Comparison of ENCODE assay signal across 29 cellular contexts in the genomic region with DNA sequence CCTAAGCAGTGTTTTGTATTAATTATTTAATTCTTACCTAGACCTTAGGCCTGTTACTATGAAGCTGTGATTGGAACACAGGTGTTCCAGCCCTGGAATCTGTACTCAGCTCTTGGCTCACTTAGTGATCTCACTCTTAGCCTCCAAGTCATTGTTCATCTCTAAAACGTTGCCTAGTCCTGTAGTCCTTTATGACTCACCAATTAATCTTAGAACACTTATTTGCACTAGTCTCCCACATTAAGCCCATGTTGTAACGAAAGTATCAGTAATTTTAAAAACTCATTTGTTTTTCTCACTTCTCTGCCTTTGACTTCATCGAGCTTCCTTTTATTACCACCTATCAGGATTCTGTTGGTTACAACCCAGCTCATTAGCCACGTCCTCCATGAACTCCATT.
"Had no signal": no experiment of that assay in that cellular context is flagged by ENCODE, and none has a peak within 500 bp of the region (broad histone marks: within the 10 kb centered on the region; RNA-seq: fewer than 3 reads in every experiment).

No MANE protein-coding gene starts in this region.

- FAIRE-seq: urothelium cell line had no signal

- H3K4me3 ChIP-seq: left ventricle myocardium inferior, lung, neural progenitor cell, psoas muscle, right atrium auricular region, right lobe of liver, smooth muscle cell, stomach, testis, thyroid gland, upper lobe of right lung had no signal

- H3K4me1 Mint-ChIP-seq: naive B cell; natural killer cell; nephron progenitor cell; neural progenitor cell; stimulated activated memory B cell treated with anti-CD40 and anti-IgM and Interleukin-4, amounts not matched to agents 10 μg/mL and 1 μg/mL and 100 μg/mL, for 72 hours had no signal

- H3K27ac ChIP-seq: left ventricle myocardium inferior, neural progenitor cell, neutrophil, parathyroid adenoma, psoas muscle, right atrium auricular region, right lobe of liver, stomach, testis, thyroid gland, upper lobe of right lung had no signal

- H3K9me3 ChIP-seq: neutrophil, right lobe of liver, testis, thyroid gland, upper lobe of right lung had no signal

- H3K4me2 ChIP-seq: neural progenitor cell, smooth muscle cell had no signal

- H3K4me3 Mint-ChIP-seq: mesothelial cell of epicardium; naive B cell; natural killer cell; nephron progenitor cell; neural progenitor cell; stimulated activated memory B cell treated with anti-CD40 and anti-IgM and Interleukin-4, amounts not matched to agents 10 μg/mL and 1 μg/mL and 100 μg/mL, for 72 hours had no signal

- H3K27me3 ChIP-seq: neural progenitor cell, neutrophil, right atrium auricular region, right lobe of liver, stomach, testis, thyroid gland, upper lobe of right lung had no signal

- H3K36me3 Mint-ChIP-seq: neural progenitor cell; stimulated activated memory B cell treated with anti-CD40 and anti-IgM and Interleukin-4, amounts not matched to agents 10 μg/mL and 1 μg/mL and 100 μg/mL, for 72 hours had no signal

- H3K27me3 Mint-ChIP-seq: naive B cell; stimulated activated memory B cell treated with anti-CD40 and anti-IgM and Interleukin-4, amounts not matched to agents 10 μg/mL and 1 μg/mL and 100 μg/mL, for 72 hours had no signal

- ATAC-seq: natural killer cell; psoas muscle; right lobe of liver; stimulated activated memory B cell treated with anti-CD40 and anti-IgM and Interleukin-4, amounts not matched to agents 10 μg/mL and 1 μg/mL and 100 μg/mL, for 72 hours; stimulated activated naive CD8-positive, alpha-beta T cell treated with anti-CD3 and anti-CD28 coated beads, Interleukin-15, Interleukin-2, amounts not matched to agents 100 U/mL and 50 U/mL, for 24 hours had no signal

- H3K9ac ChIP-seq: neural progenitor cell, parathyroid adenoma had no signal

- H3K36me3 ChIP-seq: left ventricle myocardium inferior, neural progenitor cell, neutrophil, right atrium auricular region, right lobe of liver, stomach, thyroid gland, upper lobe of right lung had no signal

- H2AFZ ChIP-seq: neural progenitor cell, parathyroid adenoma had no signal

- H3K27ac Mint-ChIP-seq: mesothelial cell of epicardium; natural killer cell; nephron progenitor cell; neural progenitor cell; stimulated activated memory B cell treated with anti-CD40 and anti-IgM and Interleukin-4, amounts not matched to agents 10 μg/mL and 1 μg/mL and 100 μg/mL, for 72 hours had no signal

- H3K79me2 ChIP-seq: parathyroid adenoma had no signal

- H3K4me1 ChIP-seq: left ventricle myocardium inferior, neural progenitor cell, parathyroid adenoma, psoas muscle, right atrium auricular region, right lobe of liver, stomach, testis, thyroid gland, upper lobe of right lung had no signal

- DNase-seq: hypothalamus; islet precursor cell; left ventricle myocardium inferior; mesendoderm; naive B cell; natural killer cell; nephron progenitor cell; occipital lobe; psoas muscle; right lobe of liver; stimulated activated CD4-positive, alpha-beta T cell treated with anti-CD3 and anti-CD28 coated beads, Interleukin-1b, Interleukin-23, amount 100 ng/mL, for 48 hours; stimulated activated CD4-positive, alpha-beta T cell treated with anti-CD3 and anti-CD28 coated beads, Interleukin-2, amount 100 ng/mL, for 48 hours; stimulated activated CD4-positive, alpha-beta T cell treated with anti-CD3 and anti-CD28 coated beads, Interleukin-4, amount 100 ng/mL, for 4 hours; stimulated activated CD8-positive, alpha-beta memory T cell treated with anti-CD3 and anti-CD28 coated beads, Interleukin-4, amount 100 ng/mL, for 48 hours; stimulated activated naive CD8-positive, alpha-beta T cell treated with anti-CD3 and anti-CD28 coated beads, Interleukin-15, Interleukin-2, amounts not matched to agents 100 U/mL and 50 U/mL, for 24 hours; stomach; testis; thyroid gland; trophoblast cell; upper lobe of right lung had no signal
